ENCODE assay signal across 9 cellular contexts in the genomic region with DNA sequence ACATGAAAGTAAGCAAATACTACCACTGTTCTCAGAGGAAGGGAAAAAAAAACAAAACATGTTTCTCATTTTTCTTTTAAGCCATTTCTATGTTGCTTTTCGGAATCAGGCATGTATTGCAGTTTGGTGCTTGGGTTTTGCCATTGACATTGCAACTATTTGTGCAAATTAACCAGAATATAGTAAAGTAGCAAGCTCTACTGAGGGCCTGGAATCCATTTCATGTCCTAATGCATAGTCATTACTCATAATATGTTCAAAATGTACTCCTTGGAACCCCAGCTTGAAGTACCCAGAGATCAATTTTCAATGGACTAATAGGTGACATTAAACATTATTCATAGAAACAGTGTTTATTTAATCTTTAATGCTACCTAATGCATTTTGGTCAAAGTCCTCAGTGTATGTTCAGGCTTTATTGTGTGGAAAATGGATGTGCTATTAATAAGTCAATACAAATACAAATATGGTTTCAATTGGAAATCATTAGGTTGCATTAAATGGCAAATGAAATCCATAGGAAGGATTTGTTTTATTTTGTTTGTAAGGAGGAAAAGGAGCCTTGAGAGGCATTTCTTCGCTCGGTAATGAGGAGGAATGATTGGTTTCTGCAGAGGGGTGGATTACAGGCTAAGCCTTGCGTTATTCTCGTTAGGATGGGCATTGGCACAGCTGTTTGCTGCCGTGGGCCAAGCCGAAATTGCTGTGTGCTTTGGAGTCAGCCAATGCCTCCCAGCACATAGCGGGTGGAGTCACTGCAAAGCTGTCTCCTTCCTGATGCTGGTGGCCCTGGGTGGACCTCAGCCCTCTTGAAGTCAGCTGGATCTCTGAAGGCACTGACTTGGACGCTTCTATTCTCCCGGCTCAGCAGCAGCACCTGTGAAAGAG. TPM values are rescaled to one million over a fixed set of nuclear protein-coding genes. Genes with fewer than 3 reads are reported as not detected.
"Had no signal": no experiment of that assay in that cellular context is flagged by ENCODE, and none has a peak within 500 bp of the region (broad histone marks: within the 10 kb centered on the region; RNA-seq: fewer than 3 reads in every experiment).

No MANE protein-coding gene starts in this region.

- H3K4me3 Mint-ChIP-seq: H9, IgD-negative memory B cell had no signal

- H3K27ac Mint-ChIP-seq: H9 had no signal

- H3K36me3 Mint-ChIP-seq: IgD-negative memory B cell had no signal

- DNase-seq: GOT3, H9, HCEC 1CT, KBM-7 had no signal

- ATAC-seq: HepG2 had no signal

- H3K9me3 Mint-ChIP-seq: H9 had no signal

- H3K4me1 Mint-ChIP-seq: IgD-negative memory B cell had no signal

- H3K27ac ChIP-seq: HL-60 had no signal

- FAIRE-seq: H54, HepG2 had no signal

RNA-seq across cellular contexts. Expression of a gene that starts 56.4 kb away (rescaled TPM):
- total RNA-seq: HepG2, HT1080 had no signal
- polyA plus RNA-seq: HepG2, IgD-negative memory B cell had no signal
